In the genomic region with DNA sequence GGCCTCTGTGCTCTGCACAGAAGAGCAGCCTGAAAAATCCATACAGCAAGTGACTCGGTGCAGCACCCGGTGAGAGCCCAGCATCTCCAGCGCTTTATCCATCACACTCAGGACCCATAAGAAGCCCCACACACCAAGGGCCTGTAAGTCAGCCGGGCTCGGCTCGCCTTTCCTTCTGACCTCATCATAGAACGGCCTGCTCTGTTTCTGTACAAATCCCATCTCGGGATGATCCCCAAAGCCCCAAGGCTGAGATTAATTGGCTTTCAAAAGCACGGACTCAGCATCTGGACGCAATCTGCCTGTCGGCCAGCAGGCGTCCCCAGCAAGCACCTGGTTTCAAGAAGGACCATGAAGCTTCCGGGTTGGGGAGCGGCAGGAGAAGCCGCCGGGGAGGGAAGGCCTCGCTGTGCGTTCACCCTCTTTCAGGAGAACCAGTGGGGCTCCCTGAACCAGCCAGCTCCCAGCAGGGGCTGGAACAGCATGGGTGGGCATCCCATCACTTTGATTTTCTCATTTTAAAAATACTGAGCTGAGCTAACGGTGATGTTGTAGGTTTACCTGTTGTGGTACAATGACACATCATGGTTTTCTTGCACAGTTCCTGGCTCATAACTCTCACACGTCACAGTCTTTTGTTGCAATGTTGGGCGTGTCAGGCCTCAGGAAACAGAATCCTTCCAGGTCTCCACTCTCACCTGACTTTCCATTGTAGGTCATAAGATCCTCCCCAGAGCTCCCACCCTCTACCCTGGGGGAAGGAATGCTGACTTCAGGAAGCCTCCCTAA, we compare ENCODE assay signal across 8 cellular contexts. TPM values are rescaled to one million over a fixed set of nuclear protein-coding genes. Genes with fewer than 3 reads are reported as not detected.
DNase-seq lines count a peak whose midpoint lies in the region; ATAC-seq and TF ChIP-seq lines count a peak whose summit lies in the region.

No MANE protein-coding gene starts in this region.

- H3K9me3 ChIP-seq in Caco-2 (no peaks in the 10 kb centered on the region), HAP-1 (no peaks in the 10 kb centered on the region; the same call in 1 of the 2 replicates), left ventricle myocardium inferior (replicated peaks) (no peaks in the 10 kb centered on the region)

- no peak for ATAC-seq in HG03045 (IDR thresholded peaks at IDR 0.05; ENCODE audit: unreplicated experiment)

- in situ Hi-C loops in HAP-1 (cut with MboI; ENCODE audit: low sequenced_read_pairs), result no loop called here

- H3K36me3 ChIP-seq in Caco-2 (ENCODE audit: control insufficient read depth, insufficient read depth, low read length), result peaks cover 2% of the 10 kb centered on the region
- H3K36me3 ChIP-seq in HAP-1 (replicated peaks), result peaks cover 10% of the 10 kb centered on the region; the same call in 1 of the 2 replicates
- H3K36me3 ChIP-seq in left ventricle myocardium inferior, result no peaks in the 10 kb centered on the region

- H3K27ac Mint-ChIP-seq in Caco-2 (ENCODE audit: unreplicated experiment), result peak overlapping the region; percentile 96

- POLR2A ChIA-PET in Caco-2 (lab: Charles Lee), result interaction anchor here (0.6 to 1.4 kb wide), 5 partner anchors 67 to 690 kb away, joined by 3 to 9 read pairs (median 3); a partner anchor contains a TSS

- peak overlapping the region; percentile 76 for H3K27ac ChIP-seq in left ventricle myocardium inferior (replicated peaks)

- H3K27me3 ChIP-seq in Caco-2 (replicated peaks; ENCODE audit: control insufficient read depth, insufficient read depth, low read length), result no peaks in the 10 kb centered on the region
- no peaks in the 10 kb centered on the region for H3K27me3 ChIP-seq in HAP-1 (ENCODE audit: low read depth)
- H3K27me3 ChIP-seq in left ventricle myocardium inferior (ENCODE audit: low read depth), result no peaks in the 10 kb centered on the region

- no peaks in the 10 kb centered on the region for H3K9me3 Mint-ChIP-seq in Caco-2 (ENCODE audit: unreplicated experiment)

- H3K4me1 ChIP-seq in Caco-2 (peaks cover 15% of the 10 kb centered on the region), HAP-1 (peaks cover 6% of the 10 kb centered on the region), left ventricle myocardium inferior (peaks cover 15% of the 10 kb centered on the region)

- H3K4me3 ChIP-seq in Caco-2 (ENCODE audit: low read depth, low read length) (no peak overlapping the region), HAP-1 (no peak overlapping the region), left ventricle myocardium inferior (peak overlapping the region; percentile 40)

- TSS peak; percentile 48 for BruUV-seq in Caco-2 (replicated peaks; lab: Mats Ljungman, UMichigan)

- peaks cover 9% of the 10 kb centered on the region for H3K36me3 Mint-ChIP-seq in Caco-2 (ENCODE audit: insufficient read depth, unreplicated experiment)

- peaks cover 12% of the 10 kb centered on the region for H3K4me1 Mint-ChIP-seq in Caco-2 (ENCODE audit: low read depth, unreplicated experiment)

- TF ChIP-seq CTCF in Caco-2 (IDR thresholded peaks at IDR 0.05; ENCODE audit: insufficient read depth in 1 of 2, low read depth in 1 of 2, low read length in 1 of 2, severe bottlenecking in 1 of 2, unreplicated experiment in 1 of 2) (peak; percentile 90 to 96), left ventricle myocardium inferior (IDR thresholded peaks at IDR 0.05; ENCODE audit: borderline replicate concordance) (peak; percentile 95)

- DNase-seq in Caco-2 (peak; percentile 88 to 90), HAP-1 (ENCODE audit: low spot score in 2 of 2) (peak; percentile 82 to 89), NCI-H1694 (lab: John Stamatoyannopoulos, UW) (peak; percentile 81), T-helper 1 cell (peak; percentile 49 to 90 (median 65)), amniotic stem cell (lab: John Stamatoyannopoulos, UW) (peak; percentile 76), left ventricle myocardium inferior (peak; percentile 85), pulmonary artery endothelial cell (ENCODE audit: low read depth, low spot score) (peak; percentile 46)

- intact Hi-C loops in Caco-2 (cut with micrococcal nuclease; ENCODE audit: unreplicated experiment), result loop anchor here (1.0 to 2.0 kb wide), 2 partner anchors 29 to 115 kb away; no protein-coding TSS in a partner anchor
- intact Hi-C loops in left ventricle myocardium inferior (cut with micrococcal nuclease), result no loop called here

- H3K27me3 Mint-ChIP-seq in Caco-2 (ENCODE audit: insufficient read depth, unreplicated experiment), result no peaks in the 10 kb centered on the region

- CTCF ChIA-PET in Caco-2 (lab: Charles Lee), result interaction anchor here (0.6 to 1.2 kb wide), 11 partner anchors 14 to 432 kb away, joined by 3 to 5 read pairs (median 3); a partner anchor contains a TSS

- H3K4me3 Mint-ChIP-seq in Caco-2 (ENCODE audit: unreplicated experiment), result peak overlapping the region; percentile 63

RNA-seq across cellular contexts. Expression of a gene that starts 6.7 kb away (rescaled TPM):
- total RNA-seq in Caco-2 (2022) (31.0 and 32.2 TPM in 2 replicates), left ventricle myocardium inferior (8.1 TPM), pulmonary artery endothelial cell (6.9 and 9.3 TPM in 2 replicates)

RNA-seq across cellular contexts. Expression of a gene that starts 22.9 kb away (rescaled TPM):
- total RNA-seq in Caco-2 (2022) (13.1 and 13.7 TPM in 2 replicates), left ventricle myocardium inferior (8.5 TPM), pulmonary artery endothelial cell (101 and 137 TPM in 2 replicates)
